9 cellular contexts compared by ENCODE assay signal in genomic region chr9:69671291-69671903, GRCh38. TPM values are rescaled to one million over a fixed set of nuclear protein-coding genes. Genes with fewer than 3 reads are reported as not detected.
DNase-seq lines count a peak whose midpoint lies in the region; ATAC-seq and TF ChIP-seq lines count a peak whose summit lies in the region.
"Had no signal": no experiment of that assay in that cellular context is flagged by ENCODE, and none has a peak within 500 bp of the region (broad histone marks: within the 10 kb centered on the region; RNA-seq: fewer than 3 reads in every experiment).

No MANE protein-coding gene starts in this region.

- H3K79me2 ChIP-seq in Loucy (ENCODE audit: insufficient read depth, low read length), result no peaks in the 10 kb centered on the region

- peak overlapping the region; percentile 69; the same call in 1 of the 2 replicates for H2AFZ ChIP-seq in Loucy (ENCODE audit: low read length)

- no peaks in the 10 kb centered on the region for H3K36me3 ChIP-seq in Loucy (ENCODE audit: insufficient read depth, low read length)
- no peaks in the 10 kb centered on the region for H3K36me3 ChIP-seq in upper lobe of left lung

- H3K27me3 ChIP-seq in Loucy (ENCODE audit: insufficient read depth, low read length, poor library complexity, severe bottlenecking) (no peaks in the 10 kb centered on the region), upper lobe of left lung (no peaks in the 10 kb centered on the region)

- peak overlapping the region in 3 of 4 donors; percentile 34 to 83 (median 68) for H3K27ac ChIP-seq in upper lobe of left lung

- H3K36me3 Mint-ChIP-seq in mesothelial cell of epicardium, result no peaks in the 10 kb centered on the region

- CTCF ChIA-PET in AG04449 (lab: Yijun Ruan, JAX), result interaction anchor here (1.3 to 4.5 kb wide), 6 partner anchors 11 to 441 kb away, joined by 3 to 42 read pairs (median 26); no protein-coding TSS in a partner anchor

- ATAC-seq in upper lobe of left lung (ENCODE audit: low FRiP score in 2 of 2) (peak; percentile 4 to 50), GM18511 (IDR thresholded peaks at IDR 0.05; ENCODE audit: unreplicated experiment) (no peak)

- H3K9me3 ChIP-seq in Loucy (ENCODE audit: insufficient read depth, low read depth, low read length) (no peaks in the 10 kb centered on the region), upper lobe of left lung (no peaks in the 10 kb centered on the region)

- no peaks in the 10 kb centered on the region for H3F3A ChIP-seq in Loucy (ENCODE audit: low read depth)

- no peak for TF ChIP-seq POLR2A in upper lobe of left lung (IDR thresholded peaks at IDR 0.05)

- no peaks in the 10 kb centered on the region for H3K9me3 Mint-ChIP-seq in mesothelial cell of epicardium

- H3K4me1 Mint-ChIP-seq in mesothelial cell of epicardium, result peaks cover 40% of the 10 kb centered on the region

- WGBS in upper lobe of left lung, 2 donors, result 36 to 48% methylated on average over 18 of the region's 18 CpGs

- peak overlapping the region; percentile 10 for H3K27ac Mint-ChIP-seq in mesothelial cell of epicardium

- no peak for TF ChIP-seq EP300 in upper lobe of left lung (IDR thresholded peaks at IDR 0.05)

- H3K27me3 Mint-ChIP-seq in mesothelial cell of epicardium (ENCODE audit: low read depth), result no peaks in the 10 kb centered on the region

- no peaks in the 10 kb centered on the region for H3K9me2 ChIP-seq in Loucy (replicated peaks; ENCODE audit: low read depth, low read length)

- H4K20me1 ChIP-seq in Loucy (ENCODE audit: insufficient read depth, low read length, poor library complexity, severe bottlenecking), result no peaks in the 10 kb centered on the region

- TF ChIP-seq CTCF in AG04449 (IDR thresholded peaks at IDR 0.05; ENCODE audit: insufficient read depth, low read length, missing control alignments) (no peak), Loucy (conservative IDR thresholded peaks at IDR 0.05; ENCODE audit: low read length) (no peak), mesothelial cell of epicardium (IDR thresholded peaks at IDR 0.05; ENCODE audit: unreplicated experiment) (no peak), upper lobe of left lung (IDR thresholded peaks at IDR 0.05) (no peak)

- peak overlapping the region; percentile 56 for H3K4me2 ChIP-seq in Loucy (ENCODE audit: low read depth, low read length, poor library complexity, severe bottlenecking)

- no peak overlapping the region for H3K9ac ChIP-seq in Loucy (ENCODE audit: low read depth, low read length, poor library complexity, severe bottlenecking)

- no peak for DNase-seq in AG04449 (ENCODE audit: low read depth, low spot score)
- DNase-seq in dedifferentiated amniotic fluid mesenchymal stem cell (ENCODE audit: extremely low spot score), result peak; percentile 43
- DNase-seq in mesothelial cell of epicardium (ENCODE audit: low spot score in 2 of 2, unreplicated experiment in 2 of 2), result no peak
- DNase-seq in upper lobe of left lung, result peak in 1 of 2 donors; percentile 26
- DNase-seq in activated CD8-positive, alpha-beta memory T cell treated with anti-CD3 and anti-CD28 coated beads, Interleukin-2, amount 50 U/mL, for 4 hours, result no peak
- DNase-seq in NCI-H510A (lab: John Stamatoyannopoulos, UW), result no peak

- H3K4me3 ChIP-seq in AG04449 (ENCODE audit: low read depth, low read length), result peak overlapping the region; percentile 82
- H3K4me3 ChIP-seq in Loucy (ENCODE audit: low read length, poor library complexity, severe bottlenecking), result peak overlapping the region; percentile 68
- peak overlapping the region; percentile 40 to 86 (median 80) for H3K4me3 ChIP-seq in upper lobe of left lung
- H3K4me3 ChIP-seq: GM12878 had no signal

- H3K4me3 Mint-ChIP-seq in mesothelial cell of epicardium, result peak overlapping the region; percentile 70

- POLR2A ChIA-PET in AG04449 (lab: Yijun Ruan, JAX), result no interaction called here

- H3K4me1 ChIP-seq in Loucy (ENCODE audit: insufficient read depth, low read length, poor library complexity, severe bottlenecking) (peaks cover 23% of the 10 kb centered on the region), upper lobe of left lung (peaks cover 4 to 35% (median 16%) of the 10 kb centered on the region in 4 donors)

RNA-seq across cellular contexts. Expression of gene APBA1, which starts 0.8 kb away (rescaled TPM):
- total RNA-seq in mesothelial cell of epicardium, result 17.5 to 20.9 TPM (median 18.4 TPM) in 3 replicates
- total RNA-seq in upper lobe of left lung, result 1 to 10 TPM; 2.1 to 5.4 (median 4.0) TPM
